In genomic region chr9:135179041-135179440, GRCh38 we compare ENCODE assay signal across 29 cellular contexts.
"Had no signal": no experiment of that assay in that cellular context is flagged by ENCODE, and none has a peak within 500 bp of the region (broad histone marks: within the 10 kb centered on the region; RNA-seq: fewer than 3 reads in every experiment).

No MANE protein-coding gene starts in this region.

- H3K4me3 ChIP-seq: left lung, lower lobe of right lung, pancreas, prostate gland, skin epidermis, stomach, testis, thyroid gland, transverse colon, upper lobe of left lung, vagina had no signal

- H3K27me3 ChIP-seq: pancreas, testis, thyroid gland, transverse colon, upper lobe of left lung, vagina had no signal

- FAIRE-seq: islet of Langerhans, kidney, pancreas had no signal

- H3K36me3 ChIP-seq: left lung, lower lobe of right lung, pancreas, prostate gland, stomach, thyroid gland, transverse colon, upper lobe of left lung, vagina had no signal

- DNase-seq: hypothalamus; immature natural killer cell; kidney; left colon; lower lobe of right lung; mammary epithelial cell; mesenchymal stem cell; naive B cell; natural killer cell; nucleus accumbens; posterior cingulate gyrus; retina; stimulated activated CD4-positive, alpha-beta T cell treated with anti-CD3 and anti-CD28 coated beads, Interleukin-12 subunit alpha, Interleukin-12 subunit beta, amount 100 ng/mL, for 4 hours; stimulated activated CD4-positive, alpha-beta T cell treated with anti-CD3 and anti-CD28 coated beads, Interleukin-15, amount 100 ng/mL, for 24 hours; stimulated activated CD4-positive, alpha-beta T cell treated with anti-CD3 and anti-CD28 coated beads, Interleukin-2, amount 100 ng/mL, for 24 hours; stimulated activated CD4-positive, alpha-beta T cell treated with anti-CD3 and anti-CD28 coated beads, Interleukin-4, amount 100 ng/mL, for 1 hour; stimulated activated naive CD4-positive, alpha-beta T cell; stomach; testis; thyroid gland; transverse colon had no signal

- H3K27ac Mint-ChIP-seq: immature natural killer cell, naive B cell, natural killer cell had no signal

- H3K4me3 Mint-ChIP-seq: immature natural killer cell, naive B cell, natural killer cell had no signal

- H3K9me3 Mint-ChIP-seq: immature natural killer cell, naive B cell, natural killer cell had no signal

- H3K4me1 Mint-ChIP-seq: immature natural killer cell, naive B cell, natural killer cell had no signal

- H3K36me3 Mint-ChIP-seq: immature natural killer cell, naive B cell, natural killer cell had no signal

- ATAC-seq: left colon, left lung, lower lobe of right lung, natural killer cell, pancreas, sciatic nerve had no signal

- H3K4me1 ChIP-seq: left lung, lower lobe of right lung, pancreas, prostate gland, transverse colon, upper lobe of left lung, vagina had no signal

- H3K27ac ChIP-seq: left lung, lower lobe of right lung, pancreas, prostate gland, skin epidermis, stomach, testis, thyroid gland, transverse colon, upper lobe of left lung, vagina had no signal

- H3K9me3 ChIP-seq: left lung, lower lobe of right lung, pancreas, prostate gland, stomach, testis, thyroid gland, transverse colon, upper lobe of left lung, vagina had no signal
